ENCODE assay signal across 8 cellular contexts in the genomic region with DNA sequence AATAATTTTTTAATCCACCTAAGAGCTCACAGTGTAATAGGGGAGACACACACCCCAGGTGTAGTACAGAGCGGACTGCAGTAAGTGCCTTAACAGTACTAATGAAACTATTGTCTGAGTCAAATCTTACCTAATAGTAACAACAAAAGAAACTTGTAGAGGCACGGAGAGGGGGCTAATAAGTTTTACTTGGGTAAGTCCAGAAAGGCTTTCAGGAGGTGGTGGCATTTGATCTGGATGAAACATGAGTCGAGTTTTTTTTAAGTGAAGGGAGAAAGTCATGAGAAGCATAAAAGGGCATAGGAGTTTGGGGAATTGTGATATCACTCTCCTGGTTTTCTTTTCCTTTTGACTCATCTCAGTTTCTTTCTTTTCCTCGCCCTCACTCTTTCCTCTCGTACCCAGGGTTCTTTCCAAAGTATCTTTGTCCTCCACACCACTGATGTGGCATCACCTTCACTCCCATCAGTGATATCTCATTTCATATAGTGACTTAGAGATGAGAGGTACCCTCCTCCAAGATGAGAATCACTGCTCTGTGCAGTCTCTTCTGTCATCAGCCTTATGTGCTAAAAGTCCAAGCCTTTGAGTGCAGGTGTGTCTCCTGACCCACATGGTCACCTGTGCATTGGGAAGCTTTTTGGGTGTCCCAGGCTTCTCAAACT. TPM values are rescaled to one million over a fixed set of nuclear protein-coding genes. Genes with fewer than 3 reads are reported as not detected.
DNase-seq lines count a peak whose midpoint lies in the region; TF ChIP-seq lines count a peak whose summit lies in the region.

No MANE protein-coding gene starts in this region.

- H3K36me3 ChIP-seq in SJSA1 (peaks cover 56% of the 10 kb centered on the region), iPS-20b (ENCODE audit: insufficient read depth, low read depth, low read length) (peaks cover 41% of the 10 kb centered on the region), transverse colon (peaks cover 0 to 13% (median 6%) of the 10 kb centered on the region in 4 donors), BE2C (no peaks in the 10 kb centered on the region)

- H3K27ac ChIP-seq in SJSA1 (peak overlapping the region; percentile 98), iPS-20b (ENCODE audit: low read length) (no peak overlapping the region), transverse colon (peak overlapping the region; percentile 99 to 100 (median 100))

- in situ Hi-C loops in transverse colon (cut with MboI; ENCODE audit: low pct_ligation_motif_present in 1 of 4, low pct_unique_long_range_greater_than_20kb in 1 of 4, low sequenced_read_pairs in 3 of 4), result no loop called here

- H3K9me3 ChIP-seq in SJSA1 (replicated peaks) (no peaks in the 10 kb centered on the region), iPS-20b (ENCODE audit: insufficient read depth, low read depth, low read length) (peaks cover 4% of the 10 kb centered on the region), transverse colon (no peaks in the 10 kb centered on the region), BE2C (no peaks in the 10 kb centered on the region)

- H3K4me1 Mint-ChIP-seq in activated naive CD4-positive, alpha-beta T cell treated with anti-CD3 and anti-CD28 coated beads, Interleukin-2, amount 50 U/mL, for 24 hours, result peaks cover 12% of the 10 kb centered on the region

- TF ChIP-seq CTCF in transverse colon (IDR thresholded peaks at IDR 0.05) (no peak), BE2C (IDR thresholded peaks at IDR 0.05; ENCODE audit: low read depth, low read length) (no peak)

- intact Hi-C loops in transverse colon (cut with DNase I; ENCODE audit: low total_unique reads), result no loop called here

- no peak for TF ChIP-seq EP300 in transverse colon (IDR thresholded peaks at IDR 0.05; ENCODE audit: low read depth)

- H3K27me3 ChIP-seq in SJSA1 (replicated peaks) (no peaks in the 10 kb centered on the region), iPS-20b (ENCODE audit: insufficient read depth, low read length) (no peaks in the 10 kb centered on the region), transverse colon (no peaks in the 10 kb centered on the region), BE2C (no peaks in the 10 kb centered on the region)

- 76 to 79% methylated on average over 4 to 5 of the region's 5 CpGs for whole genome bisulfite sequencing in transverse colon (ENCODE audit: low coverage in 1 of 2), 2 donors

- no peak for TF ChIP-seq POLR2A in transverse colon (IDR thresholded peaks at IDR 0.05)

- no peak overlapping the region for H3K27ac Mint-ChIP-seq in activated naive CD4-positive, alpha-beta T cell treated with anti-CD3 and anti-CD28 coated beads, Interleukin-2, amount 50 U/mL, for 24 hours

- peak overlapping the region; percentile 35 for H3K4me3 Mint-ChIP-seq in activated naive CD4-positive, alpha-beta T cell treated with anti-CD3 and anti-CD28 coated beads, Interleukin-2, amount 50 U/mL, for 24 hours

- H3K9ac ChIP-seq in iPS-20b (ENCODE audit: low read depth, low read length), result peak overlapping the region; percentile 95; the same call in 1 of the 2 replicates

- H3K4me1 ChIP-seq in SJSA1 (replicated peaks) (peaks cover 20% of the 10 kb centered on the region), iPS-20b (ENCODE audit: insufficient read depth, low read length) (peaks cover 15% of the 10 kb centered on the region), transverse colon (peaks cover 0 to 46% (median 32%) of the 10 kb centered on the region in 4 donors), BE2C (no peaks in the 10 kb centered on the region)

- no peak for DNase-seq in activated naive CD4-positive, alpha-beta T cell treated with Interleukin-2 at 50 U/mL for 16 hours
- DNase-seq in SJSA1 (ENCODE audit: low read depth in 1 of 2, low spot score in 2 of 2) (no peak), transverse colon (no peak), BE2C (no peak), germinal center (ENCODE audit: low spot score) (no peak)
- DNase-seq in NK-92 treated with Interleukin-12 subunit alpha and Interleukin-12 subunit beta, amount 100 ng/mL, for 24 hours (lab: John Stamatoyannopoulos, UW), result no peak

- peaks cover 8% of the 10 kb centered on the region for H3K36me3 Mint-ChIP-seq in activated naive CD4-positive, alpha-beta T cell treated with anti-CD3 and anti-CD28 coated beads, Interleukin-2, amount 50 U/mL, for 24 hours

- peak overlapping the region; percentile 97 for H3K4me3 ChIP-seq in SJSA1
- H3K4me3 ChIP-seq in iPS-20b (ENCODE audit: low read length), result peak overlapping the region; percentile 96
- H3K4me3 ChIP-seq in transverse colon, result peak overlapping the region in 3 of 4 donors; percentile 94 to 99 (median 98)
- no peak overlapping the region for H3K4me3 ChIP-seq in BE2C (ENCODE audit: low read depth, low read length)

- no peaks in the 10 kb centered on the region for H3K9me3 Mint-ChIP-seq in activated naive CD4-positive, alpha-beta T cell treated with anti-CD3 and anti-CD28 coated beads, Interleukin-2, amount 50 U/mL, for 24 hours

- H3K27me3 Mint-ChIP-seq in activated naive CD4-positive, alpha-beta T cell treated with anti-CD3 and anti-CD28 coated beads, Interleukin-2, amount 50 U/mL, for 24 hours, result peaks cover 35% of the 10 kb centered on the region

RNA-seq across cellular contexts. Expression of a gene that starts 2.0 kb away (rescaled TPM):
- total RNA-seq in SJSA1 (2014; rRNA removed; shearing (Covaris generic)), result 496 and 606 TPM in 2 replicates
- 100 to 1,000 TPM; 272 to 381 (median 316) TPM for total RNA-seq in transverse colon
- polyA plus RNA-seq in BE2C (2012; ENCODE audit: insufficient read depth, insufficient read length, low read depth), result 89.9 TPM
